In the genomic region with DNA sequence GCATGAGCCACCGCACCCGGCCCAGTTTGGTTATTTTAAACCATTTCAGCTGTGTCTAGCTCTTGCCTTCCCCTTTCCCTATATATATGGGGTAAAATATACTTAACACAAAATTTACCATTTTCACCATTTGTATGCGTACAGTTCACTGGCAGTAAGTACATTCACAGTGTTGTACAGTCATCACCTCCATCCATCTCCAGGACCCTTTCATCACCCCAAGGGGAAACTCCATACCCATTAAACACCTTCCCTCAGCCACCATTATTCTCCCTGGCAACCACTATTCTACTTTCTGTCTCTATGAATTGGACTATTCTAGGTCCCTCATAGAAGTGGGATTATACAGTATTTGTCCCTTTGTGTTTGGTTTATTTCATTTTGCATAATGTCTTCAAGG, we compare ENCODE assay signal across 22 cellular contexts.
DNase-seq lines count a peak whose midpoint lies in the region; ATAC-seq and TF ChIP-seq lines count a peak whose summit lies in the region.
"Had no signal": no experiment of that assay in that cellular context is flagged by ENCODE, and none has a peak within 500 bp of the region (broad histone marks: within the 10 kb centered on the region; RNA-seq: fewer than 3 reads in every experiment).

No MANE protein-coding gene starts in this region.

- H3K4me1 ChIP-seq in right atrium auricular region = peaks cover 0 to 36% of the 10 kb centered on the region in 2 donors

- POLR2A ChIA-PET in naive thymus-derived CD8-positive, alpha-beta T cell (lab: Charles Lee) = interaction anchor here (0.6 to 1.5 kb wide), 2 partner anchors 123 to 139 kb away, joined by 3 to 4 read pairs; no protein-coding TSS in a partner anchor

- H3K9me3 ChIP-seq in right atrium auricular region (no peaks in the 10 kb centered on the region), T-helper 17 cell (ENCODE audit: control insufficient read depth, low read length, poor library complexity, severe bottlenecking) (no peaks in the 10 kb centered on the region)
- H3K9me3 ChIP-seq: thyroid gland had no signal

- peaks cover 5% of the 10 kb centered on the region for H3K36me3 Mint-ChIP-seq in T-helper 17 cell (ENCODE audit: low read depth)
- peaks cover 0 to 38% (median 0%) of the 10 kb centered on the region in 3 donors for H3K36me3 Mint-ChIP-seq in naive thymus-derived CD8-positive, alpha-beta T cell

- intact Hi-C loops in Right ventricle myocardium inferior (cut with DNase I) = loop anchor here (1.0 to 10.0 kb wide), 3 partner anchors 20 to 428 kb away; a partner anchor contains a TSS

- peak overlapping the region; percentile 92 for H3K27ac Mint-ChIP-seq in T-helper 17 cell
- peak overlapping the region in 9 of 10 donors; percentile 0 to 91 (median 51) for H3K27ac Mint-ChIP-seq in naive thymus-derived CD8-positive, alpha-beta T cell

- no peak overlapping the region for H3K4me3 ChIP-seq in right atrium auricular region
- H3K4me3 ChIP-seq: dorsolateral prefrontal cortex, lung, thyroid gland had no signal

- peak overlapping the region; percentile 60 to 76 for H3K27ac ChIP-seq in right atrium auricular region
- H3K27ac ChIP-seq: thyroid gland had no signal

- H3K27me3 ChIP-seq in right atrium auricular region = no peaks in the 10 kb centered on the region
- H3K27me3 ChIP-seq: dorsolateral prefrontal cortex, thyroid gland had no signal

- no peak overlapping the region for H3K4me3 Mint-ChIP-seq in T-helper 17 cell
- H3K4me3 Mint-ChIP-seq in naive thymus-derived CD8-positive, alpha-beta T cell = no peak overlapping the region
- H3K4me3 Mint-ChIP-seq: activated T-cell treated with anti-CD3 and anti-CD28 coated beads, Interleukin-2, amount 50 U/mL, for 72 hours had no signal

- H3K9me3 Mint-ChIP-seq in naive thymus-derived CD8-positive, alpha-beta T cell = no peaks in the 10 kb centered on the region
- H3K9me3 Mint-ChIP-seq: activated T-cell treated with anti-CD3 and anti-CD28 coated beads, Interleukin-2, amount 50 U/mL, for 72 hours had no signal

- H3K4me1 Mint-ChIP-seq in T-helper 17 cell = peaks cover 47% of the 10 kb centered on the region
- peaks cover 37 to 83% (median 74%) of the 10 kb centered on the region in 4 donors for H3K4me1 Mint-ChIP-seq in naive thymus-derived CD8-positive, alpha-beta T cell

- no peaks in the 10 kb centered on the region for H3K36me3 ChIP-seq in right atrium auricular region
- H3K36me3 ChIP-seq: thyroid gland had no signal

- ATAC-seq in Right ventricle myocardium inferior (no peak), T-helper 17 cell (no peak)
- no peak for ATAC-seq in naive thymus-derived CD8-positive, alpha-beta T cell
- ATAC-seq: activated T-cell treated with anti-CD3 and anti-CD28 coated beads, Interleukin-2, amount 50 U/mL, for 72 hours had no signal

- no peaks in the 10 kb centered on the region for H3K27me3 Mint-ChIP-seq in T-helper 17 cell
- H3K27me3 Mint-ChIP-seq in naive thymus-derived CD8-positive, alpha-beta T cell = no peaks in the 10 kb centered on the region

- DNase-seq in right atrium auricular region (ENCODE audit: low spot score) = no peak
- no peak for DNase-seq in Right ventricle myocardium inferior (ENCODE audit: missing footprints)
- DNase-seq in T-helper 17 cell = no peak
- no peak for DNase-seq in naive thymus-derived CD8-positive, alpha-beta T cell
- DNase-seq in activated CD8-positive, alpha-beta memory T cell treated with anti-CD3 and anti-CD28 coated beads for 24 hours = no peak
- no peak for DNase-seq in hepatic stellate cell (ENCODE audit: low spot score)
- DNase-seq in activated gamma-delta T cell (lab: John Stamatoyannopoulos, UW) = no peak
- no peak for DNase-seq in ecto neural progenitor cell (ENCODE audit: low spot score)
- DNase-seq: activated CD4-positive, alpha-beta T cell treated with anti-CD3 and anti-CD28 coated beads, Interleukin-2, amount 50 U/mL, for 48 hours; activated T-cell treated with anti-CD3 and anti-CD28 coated beads, Interleukin-2, amount 50 U/mL, for 72 hours; amygdala; caudate nucleus; DMS79 treated with DMSO at 0.1 percent for 48 hours; dorsolateral prefrontal cortex; foreskin fibroblast; GOT3; islet precursor cell; NCI-H1417 treated with DMSO at 0.1 percent for 48 hours; NCI-H526; OCI-M1; thyroid gland had no signal

- no peak for TF ChIP-seq CTCF in right atrium auricular region (IDR thresholded peaks at IDR 0.05)
